In the genomic region with DNA sequence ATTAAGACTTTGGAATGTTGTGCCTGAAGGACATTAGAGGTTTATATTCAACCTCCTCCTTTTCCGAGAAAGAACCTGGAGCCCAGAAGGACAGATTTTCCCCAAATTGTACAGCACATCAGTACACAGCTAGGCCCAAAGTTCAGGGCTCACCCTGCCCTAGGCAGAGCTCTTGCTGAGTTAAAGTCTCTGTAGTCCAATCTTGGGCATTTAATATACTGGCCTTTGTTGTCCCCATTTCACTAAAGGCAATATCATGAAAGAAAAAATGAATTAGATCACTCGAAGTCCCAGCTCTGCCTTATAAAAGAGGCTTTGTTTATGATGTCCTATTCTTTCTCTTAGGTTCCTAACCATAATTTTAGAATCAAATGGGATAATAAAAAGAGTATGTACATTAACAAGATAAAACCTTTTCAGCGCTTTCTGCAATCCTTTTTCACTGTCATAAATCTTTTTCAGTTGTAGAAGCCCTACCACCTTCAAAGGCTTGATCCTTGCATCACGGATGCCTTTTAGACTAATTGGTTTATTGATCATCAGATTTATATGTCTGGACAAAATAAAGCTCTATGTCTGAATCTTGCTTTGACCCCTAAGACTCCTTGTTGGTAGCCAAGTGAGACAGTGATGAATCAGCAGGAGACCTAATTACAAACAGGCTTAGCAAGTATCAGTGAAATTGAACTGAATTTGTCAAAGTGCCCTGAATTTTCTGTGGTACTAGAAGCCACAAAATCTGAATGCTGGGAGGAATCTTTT, we compare ENCODE assay signal across 15 cellular contexts. TPM values are rescaled to one million over a fixed set of nuclear protein-coding genes. Genes with fewer than 3 reads are reported as not detected.
DNase-seq lines count a peak whose midpoint lies in the region; ATAC-seq, FAIRE-seq and TF ChIP-seq lines count a peak whose summit lies in the region.
"Had no signal": no experiment of that assay in that cellular context is flagged by ENCODE, and none has a peak within 500 bp of the region (broad histone marks: within the 10 kb centered on the region; RNA-seq: fewer than 3 reads in every experiment).

No MANE protein-coding gene starts in this region.

- no peak for ATAC-seq in psoas muscle
- no peak for ATAC-seq in GM18505 (IDR thresholded peaks at IDR 0.05; ENCODE audit: unreplicated experiment)
- no peak for ATAC-seq in omental fat pad (ENCODE audit: low FRiP score)
- ATAC-seq in HG03439 (IDR thresholded peaks at IDR 0.05; ENCODE audit: unreplicated experiment), result no peak
- ATAC-seq: CD8-positive, alpha-beta T cell had no signal

- peaks cover 29% of the 10 kb centered on the region for H3K4me1 ChIP-seq in psoas muscle

- peaks cover 5 to 32% of the 10 kb centered on the region in 2 donors for H3K36me3 ChIP-seq in psoas muscle (ENCODE audit: insufficient read depth in 1 of 2, low read depth in 1 of 2)

- H3K27ac ChIP-seq in psoas muscle, result peak overlapping the region; percentile 53
- H3K27ac ChIP-seq: parathyroid adenoma had no signal

- intact Hi-C loops in psoas muscle (cut with DNase I), result no loop called here

- DNase-seq in D721Med (ENCODE audit: insufficient read length, low spot score) (no peak), NCI-H82 (lab: John Stamatoyannopoulos, UW) (peak; percentile 86), epidermal melanocyte (ENCODE audit: insufficient read length, low spot score) (peak; percentile 26), psoas muscle (no peak), omental fat pad (ENCODE audit: low spot score) (no peak), H4 (ENCODE audit: low spot score) (no peak)
- DNase-seq: activated naive CD4-positive, alpha-beta T cell treated with Interleukin-2 at 50 U/mL for 16 hours; CD8-positive, alpha-beta T cell; NCI-H2171; stimulated activated CD4-positive, alpha-beta T cell treated with anti-CD3 and anti-CD28 coated beads, Interleukin-4, amount 100 ng/mL, for 24 hours; T1000 had no signal

- peak; percentile 16 for FAIRE-seq in D721Med (lab: Jason Lieb, UNC)

- TF ChIP-seq CTCF in D721Med (IDR thresholded peaks at IDR 0.05; ENCODE audit: insufficient read depth, missing control alignments) (no peak), psoas muscle (IDR thresholded peaks at IDR 0.05) (no peak), omental fat pad (IDR thresholded peaks at IDR 0.05) (no peak)

- no peak overlapping the region for H3K4me3 ChIP-seq in psoas muscle
- H3K4me3 ChIP-seq: coronary artery had no signal

- WGBS in psoas muscle, 3 donors, result 85 to 89% (median 85%) methylated on average over 4 of the region's 4 CpGs

- H3K27me3 ChIP-seq in psoas muscle (ENCODE audit: insufficient read depth in 3 of 3, low read length in 2 of 3), result no peaks in the 10 kb centered on the region

- no peaks in the 10 kb centered on the region for H3K9me3 ChIP-seq in psoas muscle

- TF ChIP-seq POLR2A in GM18505 (IDR thresholded peaks at IDR 0.05; ENCODE audit: borderline replicate concordance, extremely low read depth, insufficient read depth, insufficient read length), result no peak

RNA-seq across cellular contexts. Expression of a gene that starts 39.8 kb away (rescaled TPM):
- total RNA-seq in psoas muscle (10 to 100 TPM in 3 of 4 donors, 1 to 10 TPM in 1; 9.0 to 33.0 (median 17.2) TPM), omental fat pad (10 to 100 TPM in 1 of 4 donors, 1 to 10 TPM in 3; 5.0 to 21.6 (median 9.0) TPM)
- polyA plus RNA-seq in psoas muscle, result 10 to 100 TPM in 2 of 3 donors, 1 to 10 TPM in 1; 4.9 to 15.8 (median 15.5) TPM
- 2.1 and 2.2 TPM in 2 replicates for total RNA-seq in H4 (2014; rRNA removed; shearing (Covaris generic))

Comparison
In these comparisons a context has a peak if more than half of its experiments do, and no peak if none do; other contexts are left out.
1. DNase-seq: peak in NCI-H82 (single experiment) and epidermal melanocyte (single experiment); none in D721Med (single experiment), psoas muscle (0 of 2), omental fat pad (single experiment) and H4 (single experiment).